Comparison of ENCODE assay signal across 1 cellular context in genomic region chr17:17693955-17694228, GRCh38.
TF ChIP-seq lines count a peak whose summit lies in the region.

No MANE protein-coding gene starts in this region.

TF ChIP-seq in HepG2, 621 proteins besides CTCF, POLR2A, EP300 and RAD21 (continued from another document and continues in another):
- TF ChIP-seq, protein P1, sequence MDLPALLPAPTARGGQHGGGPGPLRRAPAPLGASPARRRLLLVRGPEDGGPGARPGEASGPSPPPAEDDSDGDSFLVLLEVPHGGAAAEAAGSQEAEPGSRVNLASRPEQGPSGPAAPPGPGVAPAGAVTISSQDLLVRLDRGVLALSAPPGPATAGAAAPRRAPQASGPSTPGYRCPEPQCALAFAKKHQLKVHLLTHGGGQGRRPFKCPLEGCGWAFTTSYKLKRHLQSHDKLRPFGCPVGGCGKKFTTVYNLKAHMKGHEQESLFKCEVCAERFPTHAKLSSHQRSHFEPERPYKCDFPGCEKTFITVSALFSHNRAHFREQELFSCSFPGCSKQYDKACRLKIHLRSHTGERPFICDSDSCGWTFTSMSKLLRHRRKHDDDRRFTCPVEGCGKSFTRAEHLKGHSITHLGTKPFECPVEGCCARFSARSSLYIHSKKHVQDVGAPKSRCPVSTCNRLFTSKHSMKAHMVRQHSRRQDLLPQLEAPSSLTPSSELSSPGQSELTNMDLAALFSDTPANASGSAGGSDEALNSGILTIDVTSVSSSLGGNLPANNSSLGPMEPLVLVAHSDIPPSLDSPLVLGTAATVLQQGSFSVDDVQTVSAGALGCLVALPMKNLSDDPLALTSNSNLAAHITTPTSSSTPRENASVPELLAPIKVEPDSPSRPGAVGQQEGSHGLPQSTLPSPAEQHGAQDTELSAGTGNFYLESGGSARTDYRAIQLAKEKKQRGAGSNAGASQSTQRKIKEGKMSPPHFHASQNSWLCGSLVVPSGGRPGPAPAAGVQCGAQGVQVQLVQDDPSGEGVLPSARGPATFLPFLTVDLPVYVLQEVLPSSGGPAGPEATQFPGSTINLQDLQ (CRISPR knock-in tag; IDR thresholded peaks at IDR 0.05) = no peak
- TF ChIP-seq ZNF589 (CRISPR knock-in tag; conservative IDR thresholded peaks at IDR 0.05) (no peak), MXI1 (IDR thresholded peaks at IDR 0.05; ENCODE audit: borderline replicate concordance, low read depth, low read length) (no peak; the same call in 2 of the 3 replicates), SMAD3 (CRISPR knock-in tag; IDR thresholded peaks at IDR 0.05) (no peak), SRSF4 (IDR thresholded peaks at IDR 0.05; ENCODE audit: low read depth, low read length, poor library complexity, severe bottlenecking) (no peak), CCDC6 (CRISPR knock-in tag; IDR thresholded peaks at IDR 0.05) (peak; percentile 66; the same call in 1 of the 2 replicates), HIVEP1 (CRISPR knock-in tag; IDR thresholded peaks at IDR 0.05) (0 out of 2 replicates have a peak, but pooled peaks have one; percentile 33), ZNF446 (CRISPR knock-in tag; IDR thresholded peaks at IDR 0.05) (no peak), ZNF614 (CRISPR knock-in tag; IDR thresholded peaks at IDR 0.05; ENCODE audit: borderline replicate concordance) (no peak), SMARCC2 (IDR thresholded peaks at IDR 0.05) (no peak), ZNF550 (CRISPR knock-in tag; IDR thresholded peaks at IDR 0.05; ENCODE audit: borderline replicate concordance) (0 out of 2 replicates have a peak, but pooled peaks have one; percentile 30), ZNF615 (CRISPR knock-in tag; IDR thresholded peaks at IDR 0.05; ENCODE audit: borderline replicate concordance) (no peak), ZNF609 (CRISPR knock-in tag; IDR thresholded peaks at IDR 0.05; ENCODE audit: borderline replicate concordance) (no peak), ZNF430 (CRISPR knock-in tag; IDR thresholded peaks at IDR 0.05) (peak; percentile 28; the same call in 1 of the 2 replicates), MXD1 (CRISPR knock-in tag; IDR thresholded peaks at IDR 0.05) (peak; percentile 75), KDM2A (CRISPR knock-in tag; IDR thresholded peaks at IDR 0.05; ENCODE audit: borderline replicate concordance, low read depth) (peak; percentile 48; the same call in 1 of the 2 replicates), ZNF605 (CRISPR knock-in tag; IDR thresholded peaks at IDR 0.05) (peak; percentile 35; the same call in 1 of the 2 replicates), TBL1XR1 (IDR thresholded peaks at IDR 0.05; ENCODE audit: borderline replicate concordance, low read length, partially characterized antibody) (no peak), NAIF1 (CRISPR knock-in tag; IDR thresholded peaks at IDR 0.05; ENCODE audit: borderline replicate concordance) (0 out of 2 replicates have a peak, but pooled peaks have one; percentile 37), RBM22 (optimal IDR thresholded peaks at IDR 0.05; ENCODE audit: low read length) (no peak), ZNF577 (CRISPR knock-in tag; IDR thresholded peaks at IDR 0.05; ENCODE audit: borderline replicate concordance, low read depth) (no peak), HMGA1 (CRISPR knock-in tag; conservative IDR thresholded peaks at IDR 0.05) (no peak), SRF (IDR thresholded peaks at IDR 0.05; ENCODE audit: low read depth, low read length) (no peak), SP1 (IDR thresholded peaks at IDR 0.05) (no peak), SP1 (CRISPR knock-in tag; IDR thresholded peaks at IDR 0.05) (no peak), FIP1L1 (IDR thresholded peaks at IDR 0.05; ENCODE audit: borderline replicate concordance, insufficient read depth, low read depth, low read length) (no peak), SRSF1 (optimal IDR thresholded peaks at IDR 0.05; ENCODE audit: low read depth, low read length) (no peak), ZNF691 (CRISPR knock-in tag; IDR thresholded peaks at IDR 0.05; ENCODE audit: borderline replicate concordance, low read depth) (no peak), TCF7 (IDR thresholded peaks at IDR 0.05; ENCODE audit: low read depth) (no peak), PBX3 (CRISPR knock-in tag; IDR thresholded peaks at IDR 0.05; ENCODE audit: borderline replicate concordance) (no peak), ZNF17 (CRISPR knock-in tag; IDR thresholded peaks at IDR 0.05) (0 out of 2 replicates have a peak, but pooled peaks have one; percentile 46), ZMYM4 (CRISPR knock-in tag; IDR thresholded peaks at IDR 0.05) (no peak), ZNF564 (CRISPR knock-in tag; IDR thresholded peaks at IDR 0.05) (no peak), DR1 (CRISPR knock-in tag; IDR thresholded peaks at IDR 0.05) (no peak), ZNF839 (CRISPR knock-in tag; IDR thresholded peaks at IDR 0.05; ENCODE audit: borderline replicate concordance) (peak; percentile 90; the same call in 1 of the 2 replicates), ZNF629 (CRISPR knock-in tag; conservative IDR thresholded peaks at IDR 0.05) (0 out of 2 replicates have a peak, but pooled peaks have one; percentile 0), ZFP91 (CRISPR knock-in tag; IDR thresholded peaks at IDR 0.05; ENCODE audit: borderline replicate concordance) (peak; percentile 39; the same call in 1 of the 2 replicates), ZNF20 (CRISPR knock-in tag; IDR thresholded peaks at IDR 0.05) (no peak), MYPOP (CRISPR knock-in tag; IDR thresholded peaks at IDR 0.05) (0 out of 2 replicates have a peak, but pooled peaks have one; percentile 12), HNRNPUL1 (IDR thresholded peaks at IDR 0.05; ENCODE audit: low read depth, low read length) (no peak), NR2F1 (CRISPR knock-in tag; IDR thresholded peaks at IDR 0.05) (no peak), TGIF2 (CRISPR knock-in tag; IDR thresholded peaks at IDR 0.05) (no peak), NFIB (CRISPR knock-in tag; IDR thresholded peaks at IDR 0.05; ENCODE audit: borderline replicate concordance) (no peak), TBX2 (CRISPR knock-in tag; IDR thresholded peaks at IDR 0.05; ENCODE audit: borderline replicate concordance) (no peak), ONECUT2 (CRISPR knock-in tag; IDR thresholded peaks at IDR 0.05) (no peak), GATAD1 (CRISPR knock-in tag; IDR thresholded peaks at IDR 0.05) (no peak), ZNF607 (CRISPR knock-in tag; IDR thresholded peaks at IDR 0.05; ENCODE audit: borderline replicate concordance) (peak; percentile 60; the same call in 1 of the 2 replicates), ZKSCAN8 (CRISPR knock-in tag; IDR thresholded peaks at IDR 0.05; ENCODE audit: borderline replicate concordance) (0 out of 2 replicates have a peak, but pooled peaks have one; percentile 2), FOXM1 (CRISPR knock-in tag; IDR thresholded peaks at IDR 0.05) (no peak), KLF15 (CRISPR knock-in tag; IDR thresholded peaks at IDR 0.05; ENCODE audit: borderline replicate concordance) (no peak), BHLHE40 (IDR thresholded peaks at IDR 0.05; ENCODE audit: low read length) (no peak), TCF12 (IDR thresholded peaks at IDR 0.05) (no peak), TCF12 (CRISPR knock-in tag; IDR thresholded peaks at IDR 0.05) (0 out of 2 replicates have a peak, but pooled peaks have one; percentile 11)
- TF ChIP-seq, protein P2, sequence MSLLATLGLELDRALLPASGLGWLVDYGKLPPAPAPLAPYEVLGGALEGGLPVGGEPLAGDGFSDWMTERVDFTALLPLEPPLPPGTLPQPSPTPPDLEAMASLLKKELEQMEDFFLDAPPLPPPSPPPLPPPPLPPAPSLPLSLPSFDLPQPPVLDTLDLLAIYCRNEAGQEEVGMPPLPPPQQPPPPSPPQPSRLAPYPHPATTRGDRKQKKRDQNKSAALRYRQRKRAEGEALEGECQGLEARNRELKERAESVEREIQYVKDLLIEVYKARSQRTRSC (CRISPR knock-in tag; IDR thresholded peaks at IDR 0.05; ENCODE audit: low read depth) = no peak
- TF ChIP-seq, protein P3, sequence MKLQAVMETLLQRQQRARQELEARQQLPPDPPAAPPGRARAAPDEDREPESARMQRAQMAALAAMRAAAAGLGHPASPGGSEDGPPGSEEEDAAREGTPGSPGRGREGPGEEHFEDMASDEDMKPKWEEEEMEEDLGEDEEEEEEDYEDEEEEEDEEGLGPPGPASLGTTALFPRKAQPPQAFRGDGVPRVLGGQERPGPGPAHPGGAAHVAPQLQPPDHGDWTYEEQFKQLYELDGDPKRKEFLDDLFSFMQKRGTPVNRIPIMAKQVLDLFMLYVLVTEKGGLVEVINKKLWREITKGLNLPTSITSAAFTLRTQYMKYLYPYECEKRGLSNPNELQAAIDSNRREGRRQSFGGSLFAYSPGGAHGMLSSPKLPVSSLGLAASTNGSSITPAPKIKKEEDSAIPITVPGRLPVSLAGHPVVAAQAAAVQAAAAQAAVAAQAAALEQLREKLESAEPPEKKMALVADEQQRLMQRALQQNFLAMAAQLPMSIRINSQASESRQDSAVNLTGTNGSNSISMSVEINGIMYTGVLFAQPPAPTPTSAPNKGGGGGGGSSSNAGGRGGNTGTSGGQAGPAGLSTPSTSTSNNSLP (IDR thresholded peaks at IDR 0.05; ENCODE audit: low read depth, low read length) = no peak
- TF ChIP-seq, protein P4, sequence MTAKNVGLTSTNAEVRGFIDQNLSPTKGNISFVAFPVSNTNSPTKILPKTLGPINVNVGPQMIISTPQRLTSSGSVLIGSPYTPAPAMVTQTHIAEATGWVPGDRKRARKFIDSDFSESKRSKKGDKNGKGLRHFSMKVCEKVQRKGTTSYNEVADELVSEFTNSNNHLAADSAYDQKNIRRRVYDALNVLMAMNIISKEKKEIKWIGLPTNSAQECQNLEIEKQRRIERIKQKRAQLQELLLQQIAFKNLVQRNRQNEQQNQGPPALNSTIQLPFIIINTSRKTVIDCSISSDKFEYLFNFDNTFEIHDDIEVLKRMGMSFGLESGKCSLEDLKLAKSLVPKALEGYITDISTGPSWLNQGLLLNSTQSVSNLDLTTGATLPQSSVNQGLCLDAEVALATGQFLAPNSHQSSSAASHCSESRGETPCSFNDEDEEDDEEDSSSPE (CRISPR knock-in tag; IDR thresholded peaks at IDR 0.05) = no peak
